28 cellular contexts compared by ENCODE assay signal in the genomic region with DNA sequence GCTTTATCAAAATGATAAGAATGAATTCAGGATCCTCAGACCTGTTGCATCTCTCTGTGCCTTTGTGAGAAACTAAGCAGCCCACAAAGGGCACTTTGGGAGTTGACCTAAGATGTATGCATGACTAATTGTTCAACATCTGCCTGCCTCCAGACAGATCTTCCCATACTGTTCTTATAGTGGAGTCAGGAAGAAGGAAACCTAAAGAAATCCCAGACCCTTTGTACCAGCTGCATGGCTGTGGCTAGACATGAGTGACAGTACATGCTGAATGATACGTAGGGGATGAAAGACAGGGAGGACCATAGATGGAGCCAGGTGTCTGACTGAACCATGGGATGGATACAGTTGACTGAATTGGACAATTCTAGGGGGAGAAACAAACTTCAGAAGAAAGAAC.
"Had no signal": no experiment of that assay in that cellular context is flagged by ENCODE, and none has a peak within 500 bp of the region (broad histone marks: within the 10 kb centered on the region; RNA-seq: fewer than 3 reads in every experiment).

No MANE protein-coding gene starts in this region.

- ATAC-seq: stimulated activated effector memory CD8-positive, alpha-beta T cell treated with anti-CD3 and anti-CD28 coated beads, Interleukin-12 subunit alpha, Interleukin-12 subunit beta, amount 100 ng/mL, for 72 hours; stimulated activated memory B cell treated with anti-CD40 and anti-IgM and Interleukin-4, amounts not matched to agents 10 μg/mL and 1 μg/mL and 100 μg/mL, for 72 hours; stimulated activated naive B cell treated with anti-CD40 and anti-IgM and Interleukin-4, amounts not matched to agents 10 μg/mL and 1 μg/mL and 100 μg/mL, for 72 hours; stimulated activated naive CD8-positive, alpha-beta T cell treated with anti-CD3 and anti-CD28 coated beads, Interleukin-15, amount 100 ng/mL, for 72 hours; stimulated activated naive CD8-positive, alpha-beta T cell treated with anti-CD3 and anti-CD28 coated beads, Interleukin-15, Interleukin-2, amounts not matched to agents 100 U/mL and 50 U/mL, for 24 hours; upper lobe of right lung had no signal

- DNase-seq: stimulated activated CD4-positive, alpha-beta T cell treated with anti-CD3 and anti-CD28 coated beads, Interleukin-2, amount 100 ng/mL, for 48 hours; stimulated activated CD4-positive, alpha-beta T cell treated with anti-CD3 and anti-CD28 coated beads, Interleukin-4, amount 100 ng/mL, for 1 hour; stimulated activated CD4-positive, alpha-beta T cell treated with anti-CD3 and anti-CD28 coated beads, Interleukin-4, amount 100 ng/mL, for 24 hours; stimulated activated CD4-positive, alpha-beta T cell treated with anti-CD3 and anti-CD28 coated beads, Interleukin-4, amount 100 ng/mL, for 4 hours; stimulated activated CD8-positive, alpha-beta memory T cell treated with anti-CD3 and anti-CD28 coated beads, Interleukin-4, amount 100 ng/mL, for 48 hours; stimulated activated naive B cell treated with anti-CD40 and anti-IgM and Interleukin-4, amounts not matched to agents 10 μg/mL and 1 μg/mL and 100 μg/mL, for 72 hours; stimulated activated naive CD4-positive, alpha-beta T cell; stimulated activated naive CD4-positive, alpha-beta T cell treated with Interleukin-2 at 50 U/mL for 16 hours; stimulated activated naive CD8-positive, alpha-beta T cell treated with anti-CD3 and anti-CD28 coated beads, Interleukin-15, amount 100 ng/mL, for 72 hours; stimulated activated naive CD8-positive, alpha-beta T cell treated with anti-CD3 and anti-CD28 coated beads, Interleukin-15, Interleukin-2, amounts not matched to agents 100 U/mL and 50 U/mL, for 24 hours; stomach; substantia nigra; testis; thyroid gland; tibial artery; transverse colon; trophoblast cell; upper lobe of left lung; upper lobe of right lung; uterus had no signal

- H3K27ac ChIP-seq: stomach, suprapubic skin, testis, thoracic aorta, thyroid gland, tibial artery, tibial nerve, transverse colon, upper lobe of left lung, upper lobe of right lung, uterus, vagina had no signal

- H3K36me3 ChIP-seq: stomach, suprapubic skin, thoracic aorta, thyroid gland, tibial artery, tibial nerve, transverse colon, upper lobe of left lung, upper lobe of right lung, uterus, vagina had no signal

- H3K36me3 Mint-ChIP-seq: stimulated activated effector memory CD8-positive, alpha-beta T cell treated with anti-CD3 and anti-CD28 coated beads, Interleukin-12 subunit alpha, Interleukin-12 subunit beta, amount 100 ng/mL, for 72 hours; stimulated activated memory B cell treated with anti-CD40 and anti-IgM and Interleukin-4, amounts not matched to agents 10 μg/mL and 1 μg/mL and 100 μg/mL, for 72 hours; stimulated activated naive B cell treated with anti-CD40 and anti-IgM and Interleukin-4, amounts not matched to agents 10 μg/mL and 1 μg/mL and 100 μg/mL, for 72 hours; type B pancreatic cell had no signal

- H3K4me3 Mint-ChIP-seq: stimulated activated effector memory CD8-positive, alpha-beta T cell treated with anti-CD3 and anti-CD28 coated beads, Interleukin-12 subunit alpha, Interleukin-12 subunit beta, amount 100 ng/mL, for 72 hours; stimulated activated memory B cell treated with anti-CD40 and anti-IgM and Interleukin-4, amounts not matched to agents 10 μg/mL and 1 μg/mL and 100 μg/mL, for 72 hours; stimulated activated naive B cell treated with anti-CD40 and anti-IgM and Interleukin-4, amounts not matched to agents 10 μg/mL and 1 μg/mL and 100 μg/mL, for 72 hours; stimulated activated naive CD8-positive, alpha-beta T cell treated with anti-CD3 and anti-CD28 coated beads, Interleukin-15, amount 100 ng/mL, for 72 hours; stimulated activated naive CD8-positive, alpha-beta T cell treated with anti-CD3 and anti-CD28 coated beads, Interleukin-15, Interleukin-2, amounts not matched to agents 100 ng/mL and 50 ng/mL, for 24 hours; type B pancreatic cell had no signal

- H3K4me1 Mint-ChIP-seq: stimulated activated effector memory CD8-positive, alpha-beta T cell treated with anti-CD3 and anti-CD28 coated beads, Interleukin-12 subunit alpha, Interleukin-12 subunit beta, amount 100 ng/mL, for 72 hours; stimulated activated memory B cell treated with anti-CD40 and anti-IgM and Interleukin-4, amounts not matched to agents 10 μg/mL and 1 μg/mL and 100 μg/mL, for 72 hours; stimulated activated naive CD8-positive, alpha-beta T cell treated with anti-CD3 and anti-CD28 coated beads, Interleukin-15, amount 100 ng/mL, for 72 hours had no signal

- H3K27ac Mint-ChIP-seq: stimulated activated effector memory CD8-positive, alpha-beta T cell treated with anti-CD3 and anti-CD28 coated beads, Interleukin-12 subunit alpha, Interleukin-12 subunit beta, amount 100 ng/mL, for 72 hours; stimulated activated memory B cell treated with anti-CD40 and anti-IgM and Interleukin-4, amounts not matched to agents 10 μg/mL and 1 μg/mL and 100 μg/mL, for 72 hours; stimulated activated naive CD8-positive, alpha-beta T cell treated with anti-CD3 and anti-CD28 coated beads, Interleukin-15, amount 100 ng/mL, for 72 hours; stimulated activated naive CD8-positive, alpha-beta T cell treated with anti-CD3 and anti-CD28 coated beads, Interleukin-15, Interleukin-2, amounts not matched to agents 100 ng/mL and 50 ng/mL, for 24 hours; type B pancreatic cell had no signal

- H3K4me1 ChIP-seq: suprapubic skin, testis, thyroid gland, uterus, vagina had no signal

- H3K27me3 ChIP-seq: stomach, testis, thyroid gland, tibial artery, tibial nerve, transverse colon, upper lobe of left lung, upper lobe of right lung, uterus, vagina had no signal

- H3K4me3 ChIP-seq: stomach, suprapubic skin, testis, thoracic aorta, thyroid gland, tibial artery, tibial nerve, transverse colon, upper lobe of left lung, upper lobe of right lung, uterus, vagina had no signal

- H3K9me3 Mint-ChIP-seq: stimulated activated effector memory CD8-positive, alpha-beta T cell treated with anti-CD3 and anti-CD28 coated beads, Interleukin-12 subunit alpha, Interleukin-12 subunit beta, amount 100 ng/mL, for 72 hours; stimulated activated naive B cell treated with anti-CD40 and anti-IgM and Interleukin-4, amounts not matched to agents 10 μg/mL and 1 μg/mL and 100 μg/mL, for 72 hours; stimulated activated naive CD8-positive, alpha-beta T cell treated with anti-CD3 and anti-CD28 coated beads, Interleukin-15, amount 100 ng/mL, for 72 hours; type B pancreatic cell had no signal

- H3K9me3 ChIP-seq: stomach, suprapubic skin, testis, thoracic aorta, thyroid gland, tibial artery, tibial nerve, transverse colon, upper lobe of left lung, upper lobe of right lung, uterus, vagina had no signal

- H3K27me3 Mint-ChIP-seq: stimulated activated naive CD8-positive, alpha-beta T cell treated with anti-CD3 and anti-CD28 coated beads, Interleukin-15, amount 100 ng/mL, for 72 hours had no signal
